Comparison of ENCODE assay signal across 1 cellular context in genomic region chr2:105410554-105410953, GRCh38.
TF ChIP-seq lines count a peak whose summit lies in the region.

No MANE protein-coding gene starts in this region.

TF ChIP-seq in HCT116, 20 proteins besides CTCF, POLR2A, EP300 and RAD21 (continued from another document):
- TF ChIP-seq ZNF274 (IDR thresholded peaks at IDR 0.05; ENCODE audit: low read depth, low read length), result no peak
- TF ChIP-seq EGR1 (IDR thresholded peaks at IDR 0.05; ENCODE audit: low read depth), result no peak
- no peak for TF ChIP-seq TCF7L2 (IDR thresholded peaks at IDR 0.05; ENCODE audit: borderline replicate concordance, extremely low read depth, insufficient read depth, insufficient read length)
